20 cellular contexts compared by ENCODE assay signal in genomic region chr2:109632158-109632789, GRCh38. TPM values are rescaled to one million over a fixed set of nuclear protein-coding genes. Genes with fewer than 3 reads are reported as not detected.
A peak's percentile ranks its signal among the peaks of the same experiment; 100 is the strongest.
DNase-seq lines count a peak whose midpoint lies in the region; ATAC-seq and TF ChIP-seq lines count a peak whose summit lies in the region.
"Had no signal": no experiment of that assay in that cellular context is flagged by ENCODE, and none has a peak within 500 bp of the region (broad histone marks: within the 10 kb centered on the region; RNA-seq: fewer than 3 reads in every experiment).

No MANE protein-coding gene starts in this region.

- ATAC-seq in IMR-90 (ENCODE audit: low read depth) (no peak), mucosa of descending colon (peak; percentile 70), HG02973 (IDR thresholded peaks at IDR 0.05; ENCODE audit: unreplicated experiment) (no peak), GM18907 (IDR thresholded peaks at IDR 0.05; ENCODE audit: unreplicated experiment) (no peak)
- ATAC-seq: Panc1, SK-N-SH treated with all-trans-retinoic acid at 6 μM for 48 hours had no signal

- peak overlapping the region; percentile 63 for H3K27ac Mint-ChIP-seq in Caco-2 (ENCODE audit: unreplicated experiment)
- H3K27ac Mint-ChIP-seq: B cell had no signal

- H3K4me2 ChIP-seq in IMR-90 (ENCODE audit: low read depth, low read length) (no peak overlapping the region), hepatocyte (no peak overlapping the region)

- H3K23ac ChIP-seq in IMR-90 (ENCODE audit: low read depth, low read length) = no peak overlapping the region

- intact Hi-C loops in Caco-2 (cut with micrococcal nuclease; ENCODE audit: unreplicated experiment) (loop anchor here (1.0 kb wide), 1 partner anchor 8 kb away; no protein-coding TSS in a partner anchor), IMR-90 (cut with micrococcal nuclease) (no loop called here), mucosa of descending colon (cut with DNase I, micrococcal nuclease) (no loop called here)

- no peak overlapping the region for H3K4me3 ChIP-seq in Caco-2 (ENCODE audit: low read depth, low read length)
- no peak overlapping the region for H3K4me3 ChIP-seq in IMR-90 (ENCODE audit: insufficient read depth, low read depth, low read length)
- H3K4me3 ChIP-seq in hepatocyte = no peak overlapping the region
- H3K4me3 ChIP-seq in mucosa of descending colon = no peak overlapping the region
- H3K4me3 ChIP-seq: GM23248, HAP-1 had no signal

- DNase-seq in Caco-2 (peak in 1 of 2 experiments; percentile 55), IMR-90 (no peak), hepatocyte (ENCODE audit: low spot score) (no peak), mucosa of descending colon (peak in 1 of 3 donors; percentile 13), mucosa of gallbladder (ENCODE audit: low spot score) (no peak)
- DNase-seq: DMS79; GM23248; Kasumi-1; NCI-H1048; NCI-H1436 treated with DMSO at 0.1 percent for 48 hours; NCI-H1930; NCI-H510A; NCI-H748 treated with DMSO at 0.1 percent for 48 hours; NK-92 treated with Interleukin-12 subunit alpha and Interleukin-12 subunit beta, amount 100 ng/mL, for 24 hours had no signal

- H2BK20ac ChIP-seq in IMR-90 (ENCODE audit: low read depth, low read length) = no peak overlapping the region

- H2BK5ac ChIP-seq in IMR-90 (ENCODE audit: low read depth, low read length, poor library complexity, severe bottlenecking) = no peak overlapping the region

- TF ChIP-seq RAD21 in IMR-90 (IDR thresholded peaks at IDR 0.05; ENCODE audit: low read length) = no peak

- H3K27ac ChIP-seq in IMR-90 (ENCODE audit: insufficient read depth, low read length) (no peak overlapping the region), hepatocyte (peak overlapping the region; percentile 38)
- H3K27ac ChIP-seq: GM23248 had no signal

- no peaks in the 10 kb centered on the region for H3K27me3 ChIP-seq in Caco-2 (replicated peaks; ENCODE audit: control insufficient read depth, insufficient read depth, low read length)
- H3K27me3 ChIP-seq in IMR-90 (ENCODE audit: control insufficient read depth, insufficient read depth, low read length) = peaks cover 2% of the 10 kb centered on the region; the same call in 1 of the 2 replicates
- no peaks in the 10 kb centered on the region for H3K27me3 ChIP-seq in hepatocyte

- CTCF ChIA-PET in Caco-2 (lab: Charles Lee) (interaction anchor here (1.2 kb wide), 1 partner anchor 31 kb away, joined by 5 read pairs; no protein-coding TSS in a partner anchor), IMR-90 (lab: Yijun Ruan, JAX) (no interaction called here)

- H2AK5ac ChIP-seq in IMR-90 (ENCODE audit: low read depth, low read length) = no peak overlapping the region

- no peak overlapping the region for H2BK15ac ChIP-seq in IMR-90 (ENCODE audit: low read depth, low read length)

- no peak overlapping the region for H4K5ac ChIP-seq in IMR-90 (ENCODE audit: low read depth, low read length)

- no peaks in the 10 kb centered on the region for H3K9me3 Mint-ChIP-seq in Caco-2 (ENCODE audit: unreplicated experiment)

- H3K56ac ChIP-seq in IMR-90 (ENCODE audit: extremely low read depth, insufficient read depth, low read length) = no peak overlapping the region

- H3K4me1 Mint-ChIP-seq in Caco-2 (ENCODE audit: low read depth, unreplicated experiment) = peaks cover 32% of the 10 kb centered on the region
- H3K4me1 Mint-ChIP-seq: B cell had no signal

- no peaks in the 10 kb centered on the region for H3K27me3 Mint-ChIP-seq in Caco-2 (ENCODE audit: insufficient read depth, unreplicated experiment)

- no peaks in the 10 kb centered on the region for H3K36me3 ChIP-seq in Caco-2 (ENCODE audit: control insufficient read depth, insufficient read depth, low read length)
- no peaks in the 10 kb centered on the region for H3K36me3 ChIP-seq in IMR-90 (ENCODE audit: control insufficient read depth, insufficient read depth, low read length)
- H3K36me3 ChIP-seq in hepatocyte (replicated peaks; ENCODE audit: insufficient read depth, low read depth) = no peaks in the 10 kb centered on the region
- H3K36me3 ChIP-seq in mucosa of descending colon (ENCODE audit: low read depth) = no peaks in the 10 kb centered on the region
- H3K36me3 ChIP-seq: HAP-1 had no signal

- in situ Hi-C loops in IMR-90 (cut with MboI; ENCODE audit: low sequenced_read_pairs) = no loop called here

- H3K4me3 Mint-ChIP-seq in Caco-2 (ENCODE audit: unreplicated experiment) = peak overlapping the region; percentile 19
- H3K4me3 Mint-ChIP-seq: B cell had no signal

- no peaks in the 10 kb centered on the region for H3K9me2 ChIP-seq in hepatocyte (replicated peaks; ENCODE audit: insufficient read depth)

- BruUV-seq in Caco-2 (replicated peaks; lab: Mats Ljungman, UMichigan) = no TSS peak
- no TSS peak for BruUV-seq in IMR-90 (replicated peaks; lab: Mats Ljungman, UMichigan)

- H3K4me1 ChIP-seq in Caco-2 (peaks cover 43% of the 10 kb centered on the region), IMR-90 (ENCODE audit: control insufficient read depth, insufficient read depth, low read length) (0 out of 2 replicates have a peak, but pooled peaks cover 2% of the 10 kb centered on the region), hepatocyte (ENCODE audit: insufficient read depth) (no peaks in the 10 kb centered on the region), mucosa of descending colon (ENCODE audit: low read depth) (no peaks in the 10 kb centered on the region)
- H3K4me1 ChIP-seq: HAP-1 had no signal

- no peak overlapping the region for H2BK120ac ChIP-seq in IMR-90 (ENCODE audit: low read depth, low read length)

- H3K4ac ChIP-seq in IMR-90 (ENCODE audit: low read depth, low read length) = no peak overlapping the region

- H3K9me3 ChIP-seq in Caco-2 = no peaks in the 10 kb centered on the region
- H3K9me3 ChIP-seq in IMR-90 (ENCODE audit: control insufficient read depth, insufficient read depth, low read length) = no peaks in the 10 kb centered on the region
- H3K9me3 ChIP-seq in hepatocyte (ENCODE audit: low read depth) = no peaks in the 10 kb centered on the region
- no peaks in the 10 kb centered on the region for H3K9me3 ChIP-seq in mucosa of descending colon
- H3K9me3 ChIP-seq: HAP-1 had no signal

- POLR2A ChIA-PET in Caco-2 (lab: Charles Lee) = interaction anchor here (1.2 kb wide), 1 partner anchor 18 kb away, joined by 4 read pairs; no protein-coding TSS in a partner anchor
- POLR2A ChIA-PET in IMR-90 (lab: Charles Lee; ENCODE audit: unreplicated experiment) = no interaction called here

- no peak for TF ChIP-seq POLR2A in IMR-90 (IDR thresholded peaks at IDR 0.05; ENCODE audit: low read depth, low read length)

- WGBS in IMR-90 (ENCODE audit: extremely low coverage in 2 of 2, insufficient read length in 1 of 2), 2 experiments = no CpG with 5 or more reads among the region's 14 CpGs
- WGBS in hepatocyte (ENCODE audit: low lambda C conversion rate, missing lambda C conversion rate) = 88% methylated on average over 14 of the region's 14 CpGs

- dilution Hi-C loops in IMR-90 (cut with HindIII; ENCODE audit: low sequenced_read_pairs, unreplicated experiment) = no loop called here

- H3K14ac ChIP-seq in IMR-90 (replicated peaks; ENCODE audit: low read depth, low read length) = no peak overlapping the region

- no peaks in the 10 kb centered on the region for H4K20me1 ChIP-seq in IMR-90 (ENCODE audit: insufficient read depth, low read length)
- no peaks in the 10 kb centered on the region for H4K20me1 ChIP-seq in hepatocyte (ENCODE audit: insufficient read depth, poor library complexity, severe bottlenecking)

- H2AK9ac ChIP-seq in IMR-90 (replicated peaks; ENCODE audit: low read depth, low read length, poor library complexity) = no peak overlapping the region

- no peaks in the 10 kb centered on the region for H3K79me1 ChIP-seq in IMR-90 (ENCODE audit: low read depth in 1 of 2, low read length in 2 of 2)

- H3K79me2 ChIP-seq in hepatocyte = no peaks in the 10 kb centered on the region

- H3K9ac ChIP-seq in IMR-90 (ENCODE audit: low read depth, low read length) = no peak overlapping the region
- H3K9ac ChIP-seq: GM23248 had no signal

- no peaks in the 10 kb centered on the region for H3K36me3 Mint-ChIP-seq in Caco-2 (ENCODE audit: insufficient read depth, unreplicated experiment)

- no peaks in the 10 kb centered on the region for H3K9me1 ChIP-seq in IMR-90 (ENCODE audit: insufficient read depth, low read length)

- H2AFZ ChIP-seq in IMR-90 (replicated peaks; ENCODE audit: low read length, poor library complexity) = no peak overlapping the region
- no peak overlapping the region for H2AFZ ChIP-seq in hepatocyte
- H2AFZ ChIP-seq: GM23248 had no signal

- no peak for TF ChIP-seq CTCF in Caco-2 (IDR thresholded peaks at IDR 0.05; ENCODE audit: insufficient read depth in 1 of 2, low read depth in 1 of 2, low read length in 1 of 2, severe bottlenecking in 1 of 2, unreplicated experiment in 1 of 2)
- no peak for TF ChIP-seq CTCF in IMR-90 (conservative IDR thresholded peaks at IDR 0.05; ENCODE audit: low read depth, low read length)
- TF ChIP-seq CTCF in hepatocyte (IDR thresholded peaks at IDR 0.05; ENCODE audit: poor library complexity) = no peak
- TF ChIP-seq CTCF in mucosa of descending colon (IDR thresholded peaks at IDR 0.05) = no peak

- no peak overlapping the region for H4K8ac ChIP-seq in IMR-90 (ENCODE audit: low read depth in 2 of 2, low read length in 2 of 2)

- no peak overlapping the region for H3K18ac ChIP-seq in IMR-90 (ENCODE audit: low read depth, low read length)

- H4K91ac ChIP-seq in IMR-90 (ENCODE audit: insufficient read depth, low read depth, low read length) = no peak overlapping the region

TF ChIP-seq in IMR-90, 13 proteins besides CTCF, POLR2A, EP300 and RAD21:
- TF ChIP-seq CEBPB (IDR thresholded peaks at IDR 0.05; ENCODE audit: low read depth, low read length) (0 out of 2 replicates have a peak, but pooled peaks have one; percentile 29), CHD1 (IDR thresholded peaks at IDR 0.05; ENCODE audit: low read depth, low read length) (no peak)

RNA-seq across cellular contexts. Expression of gene SOWAHC, which starts 18.1 kb away (rescaled TPM):
- 20.3 and 21.4 TPM in 2 replicates for total RNA-seq in Caco-2 (2022)
- total RNA-seq in IMR-90 (2012; rRNA removed) = 4.8 and 8.9 TPM in 2 replicates
- polyA plus RNA-seq in IMR-90 (2012; rRNA removed) = 3.2 and 3.4 TPM in 2 replicates
- 1.8 and 3.7 TPM in 2 replicates for polyA plus RNA-seq in IMR-90 (2012; cell fraction: cytosol; rRNA removed)
- 2.0 and 2.4 TPM in 2 replicates for polyA plus RNA-seq in IMR-90 (2012; cell fraction: nucleus; rRNA removed; ENCODE audit: low replicate concordance)
- total RNA-seq in hepatocyte = 26.2 and 26.5 TPM in 2 replicates
- 14.0 and 18.8 TPM in 2 replicates for polyA plus RNA-seq in hepatocyte
- 10 to 100 TPM; 30.2 to 44.0 (median 35.8) TPM for total RNA-seq in mucosa of descending colon
- 19.4 TPM for total RNA-seq in mucosa of gallbladder

RNA-seq across cellular contexts. Expression of gene SEPTIN10, which starts 18.5 kb away (rescaled TPM):
- 77.3 and 83.7 TPM in 2 replicates for total RNA-seq in Caco-2 (2022)
- total RNA-seq in IMR-90 (2012; rRNA removed) = 82.6 and 83.9 TPM in 2 replicates
- polyA plus RNA-seq in IMR-90 (2012; rRNA removed) = 42.4 and 55.4 TPM in 2 replicates
- polyA plus RNA-seq in IMR-90 (2012; cell fraction: cytosol; rRNA removed) = 12.1 and 13.7 TPM in 2 replicates
- polyA plus RNA-seq in IMR-90 (2012; cell fraction: nucleus; rRNA removed; ENCODE audit: low replicate concordance) = 5.4 and 27.4 TPM in 2 replicates
- 49.3 and 58.7 TPM in 2 replicates for total RNA-seq in hepatocyte
- polyA plus RNA-seq in hepatocyte = 35.7 and 38.7 TPM in 2 replicates
- total RNA-seq in mucosa of descending colon = 100 to 1,000 TPM in 1 of 3 donors, 10 to 100 TPM in 2; 79.3 to 112 (median 84.1) TPM
- total RNA-seq in mucosa of gallbladder = 63.1 TPM
- total RNA-seq: B cell had no signal
